8 cellular contexts compared by ENCODE assay signal in the genomic region with DNA sequence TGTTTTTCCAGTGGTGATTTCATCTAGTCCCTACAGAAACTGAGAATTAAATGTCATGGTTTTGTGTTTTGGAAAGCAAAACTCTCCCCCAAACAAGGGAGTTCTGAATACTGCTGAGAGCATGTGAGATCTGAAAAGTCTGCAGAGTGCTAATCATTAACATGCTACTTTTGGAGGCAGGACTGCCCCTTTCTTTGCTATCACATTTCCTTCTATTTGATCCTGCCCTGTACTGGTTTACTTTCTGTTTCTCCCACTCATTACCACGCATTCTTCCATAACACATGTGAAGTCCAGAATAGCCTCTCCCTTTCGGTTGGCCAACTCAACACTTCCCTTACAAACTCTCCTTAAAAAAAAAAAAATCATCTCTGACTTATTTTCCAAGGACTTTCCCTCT.
DNase-seq lines count a peak whose midpoint lies in the region; ATAC-seq, FAIRE-seq and TF ChIP-seq lines count a peak whose summit lies in the region.

No MANE protein-coding gene starts in this region.

- H4K8ac ChIP-seq in IMR-90 (ENCODE audit: low read depth in 2 of 2, low read length in 2 of 2), result peak overlapping the region; percentile 80 to 81

- H3K27ac Mint-ChIP-seq in Caco-2 (ENCODE audit: unreplicated experiment), result peak overlapping the region; percentile 69
- no peak overlapping the region for H3K27ac Mint-ChIP-seq in activated CD8-positive, alpha-beta T cell treated with anti-CD3 and anti-CD28 coated beads, Interleukin-2, amount 10 ng/mL, durations not matched to agents 7 days and 5 days

- H3K18ac ChIP-seq in IMR-90 (ENCODE audit: low read depth, low read length), result peak overlapping the region; percentile 84

- no peak for TF ChIP-seq RAD21 in IMR-90 (IDR thresholded peaks at IDR 0.05; ENCODE audit: low read length)

- H2AK5ac ChIP-seq in IMR-90 (ENCODE audit: low read depth, low read length), result peak overlapping the region; percentile 77; the same call in 1 of the 2 replicates

- CTCF ChIA-PET in Caco-2 (lab: Charles Lee), result interaction anchor here (0.9 kb wide), 1 partner anchor 187 kb away, joined by 3 read pairs; no protein-coding TSS in a partner anchor
- CTCF ChIA-PET in IMR-90 (lab: Yijun Ruan, JAX), result no interaction called here
- CTCF ChIA-PET in activated CD8-positive, alpha-beta T cell treated with anti-CD3 and anti-CD28 coated beads, Interleukin-2, amount 10 ng/mL, durations not matched to agents 7 days and 5 days (lab: Charles Lee), result no interaction called here

- 11% methylated on average over 1 of the region's 2 CpGs; no CpG with 5 or more reads in 1 of the 2 experiments for WGBS in IMR-90 (ENCODE audit: extremely low coverage in 2 of 2, insufficient read length in 1 of 2), 2 experiments

- H3K36me3 Mint-ChIP-seq in Caco-2 (ENCODE audit: insufficient read depth, unreplicated experiment), result peaks cover 14% of the 10 kb centered on the region
- H3K36me3 Mint-ChIP-seq in activated CD8-positive, alpha-beta T cell treated with anti-CD3 and anti-CD28 coated beads, Interleukin-2, amount 10 ng/mL, durations not matched to agents 7 days and 5 days (ENCODE audit: low read depth), result no peaks in the 10 kb centered on the region

- peak overlapping the region; percentile 82 for H4K91ac ChIP-seq in IMR-90 (ENCODE audit: insufficient read depth, low read depth, low read length)

- peak overlapping the region; percentile 94 for H2BK20ac ChIP-seq in IMR-90 (ENCODE audit: low read depth, low read length)

- TF ChIP-seq CTCF in Caco-2 (IDR thresholded peaks at IDR 0.05; ENCODE audit: insufficient read depth in 1 of 2, low read depth in 1 of 2, low read length in 1 of 2, severe bottlenecking in 1 of 2, unreplicated experiment in 1 of 2), result no peak
- TF ChIP-seq CTCF in IMR-90 (conservative IDR thresholded peaks at IDR 0.05; ENCODE audit: low read depth, low read length), result no peak
- no peak for TF ChIP-seq CTCF in osteoblast (IDR thresholded peaks at IDR 0.05; ENCODE audit: extremely low read depth, low read depth, low read length)

- H3K14ac ChIP-seq in IMR-90 (replicated peaks; ENCODE audit: low read depth, low read length), result peak overlapping the region; percentile 75

- H3K4me2 ChIP-seq in IMR-90 (ENCODE audit: low read depth, low read length) (peak overlapping the region; percentile 94), osteoblast (ENCODE audit: insufficient read depth, low read length) (peak overlapping the region; percentile 69)

- peak overlapping the region; percentile 80 for H2AK9ac ChIP-seq in IMR-90 (replicated peaks; ENCODE audit: low read depth, low read length, poor library complexity)

- H3K9me1 ChIP-seq in IMR-90 (ENCODE audit: insufficient read depth, low read length), result peaks cover 24% of the 10 kb centered on the region

- peak overlapping the region; percentile 69 for H3K4me3 Mint-ChIP-seq in Caco-2 (ENCODE audit: unreplicated experiment)
- no peak overlapping the region for H3K4me3 Mint-ChIP-seq in activated CD8-positive, alpha-beta T cell treated with anti-CD3 and anti-CD28 coated beads, Interleukin-2, amount 10 ng/mL, durations not matched to agents 7 days and 5 days

- H3K4me3 ChIP-seq in Caco-2 (ENCODE audit: low read depth, low read length), result peak overlapping the region; percentile 9
- peak overlapping the region; percentile 11; the same call in 1 of the 2 replicates for H3K4me3 ChIP-seq in IMR-90 (ENCODE audit: insufficient read depth, low read depth, low read length)
- H3K4me3 ChIP-seq in endocrine pancreas (ENCODE audit: control insufficient read depth, insufficient read depth, low read length), result peak overlapping the region; percentile 66
- H3K4me3 ChIP-seq in osteoblast (ENCODE audit: insufficient read depth, low read length), result peak overlapping the region; percentile 44

- H2AFZ ChIP-seq in IMR-90 (replicated peaks; ENCODE audit: low read length, poor library complexity) (no peak overlapping the region), osteoblast (ENCODE audit: low read length) (no peak overlapping the region)

- POLR2A ChIA-PET in Caco-2 (lab: Charles Lee) (no interaction called here), IMR-90 (lab: Charles Lee; ENCODE audit: unreplicated experiment) (no interaction called here)
- POLR2A ChIA-PET in activated CD8-positive, alpha-beta T cell treated with anti-CD3 and anti-CD28 coated beads, Interleukin-2, amount 10 ng/mL, durations not matched to agents 7 days and 5 days (lab: Charles Lee), result no interaction called here

- H4K5ac ChIP-seq in IMR-90 (ENCODE audit: low read depth, low read length), result peak overlapping the region; percentile 85

- H3K4me1 ChIP-seq in Caco-2 (peaks cover 80% of the 10 kb centered on the region), IMR-90 (ENCODE audit: control insufficient read depth, insufficient read depth, low read length) (peaks cover 23% of the 10 kb centered on the region), endocrine pancreas (ENCODE audit: control insufficient read depth, insufficient read depth, low read length) (no peaks in the 10 kb centered on the region), osteoblast (ENCODE audit: insufficient read depth, low read length) (peaks cover 71% of the 10 kb centered on the region)

- H3K9me3 ChIP-seq in Caco-2 (no peaks in the 10 kb centered on the region), IMR-90 (ENCODE audit: control insufficient read depth, insufficient read depth, low read length) (no peaks in the 10 kb centered on the region), endocrine pancreas (ENCODE audit: control insufficient read depth, low read length) (no peaks in the 10 kb centered on the region), osteoblast (ENCODE audit: low read depth, low read length) (no peaks in the 10 kb centered on the region)

- H3K79me1 ChIP-seq in IMR-90 (ENCODE audit: low read depth in 1 of 2, low read length in 2 of 2), result peaks cover 48 to 83% of the 10 kb centered on the region in 2 experiments

- peak; percentile 88 for ATAC-seq in GM21619 (IDR thresholded peaks at IDR 0.05; ENCODE audit: unreplicated experiment)
- peak; percentile 61 for ATAC-seq in IMR-90 (ENCODE audit: low read depth)
- ATAC-seq in activated CD8-positive, alpha-beta T cell treated with anti-CD3 and anti-CD28 coated beads, Interleukin-2, amount 10 ng/mL, durations not matched to agents 7 days and 5 days, result no peak

- H3K27ac ChIP-seq in IMR-90 (ENCODE audit: insufficient read depth, low read length) (peak overlapping the region; percentile 84), osteoblast (ENCODE audit: low read depth, low read length) (peak overlapping the region; percentile 89)

- H3K79me2 ChIP-seq in osteoblast (ENCODE audit: insufficient read depth, low read length), result peaks cover 62% of the 10 kb centered on the region

- peak overlapping the region; percentile 93; the same call in 2 of the 3 replicates for H2BK15ac ChIP-seq in IMR-90 (ENCODE audit: low read depth, low read length)

- TF ChIP-seq POLR2A in IMR-90 (IDR thresholded peaks at IDR 0.05; ENCODE audit: low read depth, low read length) (no peak), H54 (IDR thresholded peaks at IDR 0.05; ENCODE audit: low read depth, low read length) (no peak)

- H2BK5ac ChIP-seq in IMR-90 (ENCODE audit: low read depth, low read length, poor library complexity, severe bottlenecking), result peak overlapping the region; percentile 96

- H3K23ac ChIP-seq in IMR-90 (ENCODE audit: low read depth, low read length), result peak overlapping the region; percentile 78; the same call in 1 of the 2 replicates

- peak overlapping the region; percentile 96 for H3K4ac ChIP-seq in IMR-90 (ENCODE audit: low read depth, low read length)

- peak overlapping the region; percentile 78; the same call in 1 of the 2 replicates for H3K56ac ChIP-seq in IMR-90 (ENCODE audit: extremely low read depth, insufficient read depth, low read length)

- BruUV-seq in Caco-2 (replicated peaks; lab: Mats Ljungman, UMichigan), result no TSS peak
- no TSS peak for BruUV-seq in IMR-90 (replicated peaks; lab: Mats Ljungman, UMichigan)

- peak overlapping the region; percentile 86 for H2BK120ac ChIP-seq in IMR-90 (ENCODE audit: low read depth, low read length)

- 0 out of 2 replicates have a peak, but pooled peaks cover 4% of the 10 kb centered on the region for H4K20me1 ChIP-seq in IMR-90 (ENCODE audit: insufficient read depth, low read length)
- no peaks in the 10 kb centered on the region for H4K20me1 ChIP-seq in osteoblast (ENCODE audit: insufficient read depth, low read length)

- no peaks in the 10 kb centered on the region for H3K9me3 Mint-ChIP-seq in Caco-2 (ENCODE audit: unreplicated experiment)
- H3K9me3 Mint-ChIP-seq in activated CD8-positive, alpha-beta T cell treated with anti-CD3 and anti-CD28 coated beads, Interleukin-2, amount 10 ng/mL, durations not matched to agents 7 days and 5 days (ENCODE audit: insufficient read depth), result no peaks in the 10 kb centered on the region

- in situ Hi-C loops in IMR-90 (cut with MboI; ENCODE audit: low sequenced_read_pairs), result no loop called here

- H3K9ac ChIP-seq in IMR-90 (ENCODE audit: low read depth, low read length) (peak overlapping the region; percentile 71), endocrine pancreas (ENCODE audit: control insufficient read depth, insufficient read depth, low read length) (no peak overlapping the region)

- DNase-seq in Caco-2 (peak; percentile 42 to 51), IMR-90 (peak; percentile 84), osteoblast (ENCODE audit: insufficient read length, low spot score, missing footprints) (no peak), pons (ENCODE audit: low spot score) (no peak), H54 (ENCODE audit: insufficient read length, low spot score) (no peak)
- no peak for DNase-seq in activated CD8-positive, alpha-beta T cell treated with anti-CD3 and anti-CD28 coated beads, Interleukin-2, amount 10 ng/mL, durations not matched to agents 7 days and 5 days

- dilution Hi-C loops in IMR-90 (cut with HindIII; ENCODE audit: low sequenced_read_pairs, unreplicated experiment), result no loop called here

- H3K36me3 ChIP-seq in Caco-2 (ENCODE audit: control insufficient read depth, insufficient read depth, low read length) (no peaks in the 10 kb centered on the region), IMR-90 (ENCODE audit: control insufficient read depth, insufficient read depth, low read length) (no peaks in the 10 kb centered on the region), endocrine pancreas (ENCODE audit: control insufficient read depth, insufficient read depth, low read length) (no peaks in the 10 kb centered on the region), osteoblast (ENCODE audit: insufficient read depth, low read length) (peaks cover 14% of the 10 kb centered on the region)

- intact Hi-C loops in Caco-2 (cut with micrococcal nuclease; ENCODE audit: unreplicated experiment), result loop anchor here (1.0 to 5.0 kb wide), 5 partner anchors 12 to 216 kb away; a partner anchor contains a TSS
- intact Hi-C loops in IMR-90 (cut with micrococcal nuclease), result loop anchor here (2.0 kb wide), 1 partner anchor 64 kb away; a partner anchor contains a TSS

- H3K27me3 Mint-ChIP-seq in Caco-2 (ENCODE audit: insufficient read depth, unreplicated experiment), result no peaks in the 10 kb centered on the region
- H3K27me3 Mint-ChIP-seq in activated CD8-positive, alpha-beta T cell treated with anti-CD3 and anti-CD28 coated beads, Interleukin-2, amount 10 ng/mL, durations not matched to agents 7 days and 5 days (ENCODE audit: low read depth), result peaks cover 18% of the 10 kb centered on the region

- peaks cover 30% of the 10 kb centered on the region for H3K4me1 Mint-ChIP-seq in Caco-2 (ENCODE audit: low read depth, unreplicated experiment)
- peaks cover 23% of the 10 kb centered on the region for H3K4me1 Mint-ChIP-seq in activated CD8-positive, alpha-beta T cell treated with anti-CD3 and anti-CD28 coated beads, Interleukin-2, amount 10 ng/mL, durations not matched to agents 7 days and 5 days (ENCODE audit: low read depth)

- no peaks in the 10 kb centered on the region for H3K27me3 ChIP-seq in Caco-2 (replicated peaks; ENCODE audit: control insufficient read depth, insufficient read depth, low read length)
- H3K27me3 ChIP-seq in IMR-90 (ENCODE audit: control insufficient read depth, insufficient read depth, low read length), result no peaks in the 10 kb centered on the region
- no peaks in the 10 kb centered on the region for H3K27me3 ChIP-seq in endocrine pancreas (ENCODE audit: control insufficient read depth, insufficient read depth, low read length)
- no peaks in the 10 kb centered on the region for H3K27me3 ChIP-seq in osteoblast (ENCODE audit: insufficient read depth, low read length)

- no peak for FAIRE-seq in H54 (lab: Jason Lieb, UNC)

Comparison
In these comparisons a context has a peak if more than half of its experiments do, and no peak if none do; other contexts are left out.
1. DNase-seq: peak in Caco-2 (2 of 2) and IMR-90 (single experiment); none in osteoblast (single experiment), pons (single experiment), activated CD8-positive, alpha-beta T cell treated with anti-CD3 and anti-CD28 coated beads, Interleukin-2, amount 10 ng/mL, durations not matched to agents 7 days and 5 days (single experiment) and H54 (single experiment).
2. H3K4me3 ChIP-seq: peak in every context shown above with its lines; median percentile 66 in endocrine pancreas; 44 in osteoblast; 11 in IMR-90; 9 in Caco-2.